ENCODE assay signal across 9 cellular contexts in genomic region chr19:5949792-5950305, GRCh38. TPM values are rescaled to one million over a fixed set of nuclear protein-coding genes. Genes with fewer than 3 reads are reported as not detected.
DNase-seq lines count a peak whose midpoint lies in the region; ATAC-seq, FAIRE-seq and TF ChIP-seq lines count a peak whose summit lies in the region.
"Had no signal": no experiment of that assay in that cellular context is flagged by ENCODE, and none has a peak within 500 bp of the region (broad histone marks: within the 10 kb centered on the region; RNA-seq: fewer than 3 reads in every experiment).

No MANE protein-coding gene starts in this region.

- CTCF ChIA-PET in AG04450 (lab: Charles Lee) (interaction anchor here (3.8 to 12.8 kb wide), 2 partner anchors 17 to 146 kb away, joined by 12 to 72 read pairs; no protein-coding TSS in a partner anchor), HepG2 (lab: Yijun Ruan, JAX; ENCODE audit: low intra/inter-chr PET ratio, low total read pairs) (no interaction called here)

- H3K79me2 ChIP-seq in HepG2 (ENCODE audit: insufficient read depth, low read length): peaks cover 94% of the 10 kb centered on the region

- no peak overlapping the region for H2AFZ ChIP-seq in HepG2 (ENCODE audit: low read length)

- ATAC-seq in HepG2 (no peak), HG02852 (IDR thresholded peaks at IDR 0.05; ENCODE audit: unreplicated experiment) (no peak)
- ATAC-seq: body of pancreas had no signal

- peaks cover 24% of the 10 kb centered on the region; the same call in 1 of the 2 replicates for H4K20me1 ChIP-seq in HepG2 (ENCODE audit: insufficient read depth, low read length)

- no peak overlapping the region for H3K4me2 ChIP-seq in HepG2 (ENCODE audit: low read depth, low read length)

- POLR2A ChIA-PET in AG04450 (lab: Yijun Ruan, JAX) (no interaction called here), HepG2 (lab: Yijun Ruan, JAX) (interaction anchor here (1.7 kb wide), 1 partner anchor 25 kb away, joined by 5 read pairs; no protein-coding TSS in a partner anchor)

- no peak for DNase-seq in AG04450 (ENCODE audit: low read depth, low spot score)
- peak; percentile 91 for DNase-seq in NCI-H510A (lab: John Stamatoyannopoulos, UW)
- DNase-seq in activated T-helper 1 cell treated with anti-CD3 and anti-CD28 coated beads, Interleukin-2, amount 50 U/mL, for 16 hours (ENCODE audit: low read depth in 1 of 2, low spot score in 1 of 2): peak; percentile 12 to 13
- DNase-seq in HepG2 (ENCODE audit: low spot score): no peak
- DNase-seq in GF-D8 (lab: John Stamatoyannopoulos, UW): no peak
- DNase-seq in AML-193 (lab: John Stamatoyannopoulos, UW): no peak
- DNase-seq in HAP-1 (ENCODE audit: low spot score in 2 of 2): no peak

- H3K27me3 ChIP-seq in AG04450 (ENCODE audit: control insufficient read depth, insufficient read depth, low read length) (no peaks in the 10 kb centered on the region), HepG2 (ENCODE audit: control insufficient read depth in 1 of 2, insufficient read depth in 2 of 2, low read length in 2 of 2) (no peaks in the 10 kb centered on the region), HAP-1 (ENCODE audit: low read depth) (no peaks in the 10 kb centered on the region)
- H3K27me3 ChIP-seq: body of pancreas had no signal

- H3K36me3 ChIP-seq in HepG2 (replicated peaks in 1 of 2; ENCODE audit: control insufficient read depth in 1 of 2, insufficient read depth in 2 of 2, low read length in 2 of 2): peaks cover 21 to 61% of the 10 kb centered on the region in 2 experiments
- H3K36me3 ChIP-seq in HAP-1 (replicated peaks): peaks cover 12% of the 10 kb centered on the region; the same call in 1 of the 2 replicates

- intact Hi-C loops in HepG2 (cut with micrococcal nuclease; ENCODE audit: unreplicated experiment): no loop called here

- WGBS in HepG2 (ENCODE audit: low lambda C conversion rate): 100% methylated on average over 12 of the region's 13 CpGs

- H3K27ac ChIP-seq in AG04450 (ENCODE audit: low read depth, low read length) (peak overlapping the region; percentile 11), HepG2 (ENCODE audit: extremely low read length, insufficient read depth, low read length) (no peak overlapping the region)
- H3K27ac ChIP-seq: body of pancreas had no signal

- TF ChIP-seq RAD21 in HepG2 (CRISPR knock-in tag; IDR thresholded peaks at IDR 0.05): no peak

- H3K9me3 ChIP-seq in AG04450 (ENCODE audit: control insufficient read depth, insufficient read depth, low read length) (no peaks in the 10 kb centered on the region), HepG2 (ENCODE audit: low read length) (no peaks in the 10 kb centered on the region), HAP-1 (no peaks in the 10 kb centered on the region)
- H3K9me3 ChIP-seq: body of pancreas had no signal

- BruUV-seq in HepG2 (replicated peaks; lab: Mats Ljungman, UMichigan): no TSS peak

- H3K4me1 ChIP-seq in HepG2 (ENCODE audit: insufficient read depth, low read length): peaks cover 36% of the 10 kb centered on the region
- H3K4me1 ChIP-seq in HAP-1: peaks cover 25% of the 10 kb centered on the region

- TF ChIP-seq CTCF in AG04450 (IDR thresholded peaks at IDR 0.05; ENCODE audit: low read depth, low read length) (no peak), HepG2 (CRISPR knock-in tag; IDR thresholded peaks at IDR 0.05) (no peak)

- no peak for TF ChIP-seq POLR2A in HepG2 (IDR thresholded peaks at IDR 0.05; ENCODE audit: insufficient read depth in 1 of 2, low read depth in 2 of 2, low read length in 2 of 2)

- H3K9ac ChIP-seq in HepG2 (ENCODE audit: insufficient read depth, low read depth, low read length): no peak overlapping the region

- in situ Hi-C loops in HepG2 (cut with HindIII; ENCODE audit: extremely low pct_ligation_motif_present, low pct_unique_long_range_greater_than_20kb) (loop anchor here (5.0 kb wide), 1 partner anchor 38 kb away; the partner anchor contains the start of gene CAPS), HAP-1 (cut with MboI; ENCODE audit: low sequenced_read_pairs) (no loop called here)

- FAIRE-seq in HepG2 (lab: Jason Lieb, UNC): no peak

- H3K4me3 ChIP-seq in AG04450 (ENCODE audit: low read depth, low read length) (no peak overlapping the region), HepG2 (replicated peaks in 1 of 3; ENCODE audit: insufficient read depth in 1 of 3, low read depth in 2 of 3, low read length in 3 of 3) (no peak overlapping the region), HAP-1 (no peak overlapping the region)
- H3K4me3 ChIP-seq: body of pancreas had no signal

- TF ChIP-seq EP300 in HepG2 (IDR thresholded peaks at IDR 0.05; ENCODE audit: low read depth in 2 of 2, low read length in 2 of 2) (no peak), HepG2 (CRISPR knock-in tag; IDR thresholded peaks at IDR 0.05; ENCODE audit: borderline replicate concordance) (no peak)

RNA-seq across cellular contexts. Expression of gene RANBP3, which starts 28.1 kb away (rescaled TPM):
- polyA plus RNA-seq in AG04450 (2011; rRNA removed) (62.6 and 81.9 TPM in 2 replicates), HepG2 (2011; rRNA removed) (149 and 151 TPM in 2 replicates)
- polyA minus RNA-seq in AG04450 (2011; rRNA and poly(A)+ RNA removed): 45.8 and 76.4 TPM in 2 replicates
- 37.2 and 39.5 TPM in 2 replicates for total RNA-seq in HepG2 (2016; rRNA removed; fragmentation: Illumina TruSeq; extraction: Trizol)
- 15.1 and 18.2 TPM in 2 replicates for total RNA-seq in HepG2 (2016; cell fraction: cytosol; rRNA removed; fragmentation: Illumina TruSeq; extraction: Trizol; ENCODE audit: low read depth)
- 27.1 and 40.8 TPM in 2 replicates for total RNA-seq in HepG2 (2016; cell fraction: insoluble cytoplasmic fraction; rRNA removed; fragmentation: Illumina TruSeq; extraction: Trizol)
- total RNA-seq in HepG2 (2016; cell fraction: membrane; rRNA removed; fragmentation: Illumina TruSeq; extraction: Trizol): 19.4 and 20.4 TPM in 2 replicates
- 47.7 and 56.8 TPM in 2 replicates for total RNA-seq in HepG2 (2016; cell fraction: nucleus; rRNA removed; fragmentation: Illumina TruSeq; extraction: Trizol)
- polyA plus RNA-seq in HepG2 (2011; cell fraction: cytosol; rRNA removed): 91.7 and 149 TPM in 2 replicates
- polyA plus RNA-seq in HepG2 (2011; cell fraction: nucleus; rRNA removed): 233 and 293 TPM in 2 replicates
- 62.1 and 64.6 TPM in 2 replicates for polyA plus RNA-seq in HepG2 (2012)
- 10.3 and 11.7 TPM in 2 replicates for polyA plus RNA-seq in HepG2 (2016; cell fraction: cytosol; fragmentation: Illumina TruSeq; extraction: Trizol; ENCODE audit: low read depth)
- 53.5 and 62.0 TPM in 2 replicates for polyA plus RNA-seq in HepG2 (2016; cell fraction: insoluble cytoplasmic fraction; fragmentation: Illumina TruSeq; extraction: Trizol; ENCODE audit: low read depth)
- polyA plus RNA-seq in HepG2 (2016; cell fraction: membrane; fragmentation: Illumina TruSeq; extraction: Trizol; ENCODE audit: low read depth): 18.2 and 24.3 TPM in 2 replicates
- 127 and 170 TPM in 2 replicates for polyA plus RNA-seq in HepG2 (2016; cell fraction: nucleus; fragmentation: Illumina TruSeq; extraction: Trizol; ENCODE audit: insufficient read depth, low read depth)
- 43.2 and 193 TPM in 2 replicates for polyA minus RNA-seq in HepG2 (2011; rRNA and poly(A)+ RNA removed; ENCODE audit: low replicate concordance)
- 76.9 and 86.6 TPM in 2 replicates for polyA minus RNA-seq in HepG2 (2011; cell fraction: cytosol; rRNA and poly(A)+ RNA removed)
- 74.3 and 80.3 TPM in 2 replicates for polyA minus RNA-seq in HepG2 (2011; cell fraction: nucleus; rRNA and poly(A)+ RNA removed)

RNA-seq across cellular contexts. Expression of gene CAPS, which starts 35.8 kb away (rescaled TPM):
- 2.7 and 2.8 TPM in 2 replicates for polyA plus RNA-seq in AG04450 (2011; rRNA removed)
- 0.83 and 1.2 TPM in 2 replicates for polyA minus RNA-seq in AG04450 (2011; rRNA and poly(A)+ RNA removed)
- total RNA-seq in HepG2 (2016; rRNA removed; fragmentation: Illumina TruSeq; extraction: Trizol): 1.7 and 3.1 TPM in 2 replicates
- 0.40 and 0.53 TPM in 2 replicates for total RNA-seq in HepG2 (2016; cell fraction: cytosol; rRNA removed; fragmentation: Illumina TruSeq; extraction: Trizol; ENCODE audit: low read depth)
- 1.1 and 3.0 TPM in 2 replicates for total RNA-seq in HepG2 (2016; cell fraction: insoluble cytoplasmic fraction; rRNA removed; fragmentation: Illumina TruSeq; extraction: Trizol)
- 1.2 and 1.4 TPM in 2 replicates for total RNA-seq in HepG2 (2016; cell fraction: membrane; rRNA removed; fragmentation: Illumina TruSeq; extraction: Trizol)
- 2.6 and 2.9 TPM in 2 replicates for total RNA-seq in HepG2 (2016; cell fraction: nucleus; rRNA removed; fragmentation: Illumina TruSeq; extraction: Trizol)
- polyA plus RNA-seq in HepG2 (2011; rRNA removed): 3.1 and 4.5 TPM in 2 replicates
- 2.9 and 3.5 TPM in 2 replicates for polyA plus RNA-seq in HepG2 (2011; cell fraction: cytosol; rRNA removed)
- polyA plus RNA-seq in HepG2 (2011; cell fraction: nucleus; rRNA removed): 19.5 and 22.9 TPM in 2 replicates
- 1.8 and 1.9 TPM in 2 replicates for polyA plus RNA-seq in HepG2 (2012)
- 0.40 and 0.43 TPM in 2 replicates for polyA plus RNA-seq in HepG2 (2016; cell fraction: cytosol; fragmentation: Illumina TruSeq; extraction: Trizol; ENCODE audit: low read depth)
- polyA plus RNA-seq in HepG2 (2016; cell fraction: insoluble cytoplasmic fraction; fragmentation: Illumina TruSeq; extraction: Trizol; ENCODE audit: low read depth): 1.1 and 1.4 TPM in 2 replicates
- polyA plus RNA-seq in HepG2 (2016; cell fraction: membrane; fragmentation: Illumina TruSeq; extraction: Trizol; ENCODE audit: low read depth): 0.61 and 0.87 TPM in 2 replicates
- 10.1 and 13.8 TPM in 2 replicates for polyA plus RNA-seq in HepG2 (2016; cell fraction: nucleus; fragmentation: Illumina TruSeq; extraction: Trizol; ENCODE audit: insufficient read depth, low read depth)
- polyA minus RNA-seq in HepG2 (2011; rRNA and poly(A)+ RNA removed; ENCODE audit: low replicate concordance): 0.28 and 3.1 TPM in 2 replicates
- polyA minus RNA-seq in HepG2 (2011; cell fraction: cytosol; rRNA and poly(A)+ RNA removed): 0.40 and 1.1 TPM in 2 replicates
- polyA minus RNA-seq in HepG2 (2011; cell fraction: nucleus; rRNA and poly(A)+ RNA removed): 3.0 and 3.1 TPM in 2 replicates

RNA-seq across cellular contexts. Expression of gene VMAC, which starts 45.2 kb away (rescaled TPM):
- polyA plus RNA-seq in AG04450 (2011; rRNA removed) (2.5 and 2.6 TPM in 2 replicates), HepG2 (2011; rRNA removed) (2.4 and 3.1 TPM in 2 replicates)
- 2.1 TPM in 2 replicates for polyA minus RNA-seq in AG04450 (2011; rRNA and poly(A)+ RNA removed)
- 1.2 and 2.4 TPM in 2 replicates for total RNA-seq in HepG2 (2016; rRNA removed; fragmentation: Illumina TruSeq; extraction: Trizol)
- 1.2 and 2.0 TPM in 2 replicates for total RNA-seq in HepG2 (2016; cell fraction: cytosol; rRNA removed; fragmentation: Illumina TruSeq; extraction: Trizol; ENCODE audit: low read depth)
- total RNA-seq in HepG2 (2016; cell fraction: insoluble cytoplasmic fraction; rRNA removed; fragmentation: Illumina TruSeq; extraction: Trizol): 1.1 and 2.6 TPM in 2 replicates
- total RNA-seq in HepG2 (2016; cell fraction: membrane; rRNA removed; fragmentation: Illumina TruSeq; extraction: Trizol): 1.6 and 2.0 TPM in 2 replicates
- total RNA-seq in HepG2 (2016; cell fraction: nucleus; rRNA removed; fragmentation: Illumina TruSeq; extraction: Trizol): 2.4 and 2.8 TPM in 2 replicates
- 1.3 and 1.9 TPM in 2 replicates for polyA plus RNA-seq in HepG2 (2011; cell fraction: cytosol; rRNA removed)
- polyA plus RNA-seq in HepG2 (2011; cell fraction: nucleus; rRNA removed): 12.9 and 13.7 TPM in 2 replicates
- 0.61 and 1.0 TPM in 2 replicates for polyA plus RNA-seq in HepG2 (2012)
- polyA plus RNA-seq in HepG2 (2016; cell fraction: cytosol; fragmentation: Illumina TruSeq; extraction: Trizol; ENCODE audit: low read depth): 0.49 and 0.65 TPM in 2 replicates
- 0.78 and 1.4 TPM in 2 replicates for polyA plus RNA-seq in HepG2 (2016; cell fraction: insoluble cytoplasmic fraction; fragmentation: Illumina TruSeq; extraction: Trizol; ENCODE audit: low read depth)
- 0.82 and 0.91 TPM in 2 replicates for polyA plus RNA-seq in HepG2 (2016; cell fraction: membrane; fragmentation: Illumina TruSeq; extraction: Trizol; ENCODE audit: low read depth)
- polyA plus RNA-seq in HepG2 (2016; cell fraction: nucleus; fragmentation: Illumina TruSeq; extraction: Trizol; ENCODE audit: insufficient read depth, low read depth): 4.8 and 5.0 TPM in 2 replicates
- 0.33 and 2.8 TPM in 2 replicates for polyA minus RNA-seq in HepG2 (2011; rRNA and poly(A)+ RNA removed; ENCODE audit: low replicate concordance)
- 0.59 and 1.2 TPM in 2 replicates for polyA minus RNA-seq in HepG2 (2011; cell fraction: cytosol; rRNA and poly(A)+ RNA removed)
- 3.7 and 4.2 TPM in 2 replicates for polyA minus RNA-seq in HepG2 (2011; cell fraction: nucleus; rRNA and poly(A)+ RNA removed)

RNA-seq across cellular contexts. Expression of gene NDUFA11, which starts 46.3 kb away (rescaled TPM):
- 168 and 272 TPM in 2 replicates for polyA plus RNA-seq in AG04450 (2011; rRNA removed)
- 14.4 and 26.5 TPM in 2 replicates for polyA minus RNA-seq in AG04450 (2011; rRNA and poly(A)+ RNA removed)
- total RNA-seq in HepG2 (2016; rRNA removed; fragmentation: Illumina TruSeq; extraction: Trizol): 378 and 396 TPM in 2 replicates
- 206 and 277 TPM in 2 replicates for total RNA-seq in HepG2 (2016; cell fraction: cytosol; rRNA removed; fragmentation: Illumina TruSeq; extraction: Trizol; ENCODE audit: low read depth)
- 384 and 456 TPM in 2 replicates for total RNA-seq in HepG2 (2016; cell fraction: insoluble cytoplasmic fraction; rRNA removed; fragmentation: Illumina TruSeq; extraction: Trizol)
- total RNA-seq in HepG2 (2016; cell fraction: membrane; rRNA removed; fragmentation: Illumina TruSeq; extraction: Trizol): 192 and 280 TPM in 2 replicates
- total RNA-seq in HepG2 (2016; cell fraction: nucleus; rRNA removed; fragmentation: Illumina TruSeq; extraction: Trizol): 124 and 130 TPM in 2 replicates
- 286 and 302 TPM in 2 replicates for polyA plus RNA-seq in HepG2 (2011; rRNA removed)
- polyA plus RNA-seq in HepG2 (2011; cell fraction: cytosol; rRNA removed): 407 and 879 TPM in 2 replicates
- polyA plus RNA-seq in HepG2 (2011; cell fraction: nucleus; rRNA removed): 341 and 384 TPM in 2 replicates
- 182 and 188 TPM in 2 replicates for polyA plus RNA-seq in HepG2 (2012)
- 245 and 314 TPM in 2 replicates for polyA plus RNA-seq in HepG2 (2016; cell fraction: cytosol; fragmentation: Illumina TruSeq; extraction: Trizol; ENCODE audit: low read depth)
- 420 and 459 TPM in 2 replicates for polyA plus RNA-seq in HepG2 (2016; cell fraction: insoluble cytoplasmic fraction; fragmentation: Illumina TruSeq; extraction: Trizol; ENCODE audit: low read depth)
- polyA plus RNA-seq in HepG2 (2016; cell fraction: membrane; fragmentation: Illumina TruSeq; extraction: Trizol; ENCODE audit: low read depth): 204 and 246 TPM in 2 replicates
- 232 and 235 TPM in 2 replicates for polyA plus RNA-seq in HepG2 (2016; cell fraction: nucleus; fragmentation: Illumina TruSeq; extraction: Trizol; ENCODE audit: insufficient read depth, low read depth)
- polyA minus RNA-seq in HepG2 (2011; rRNA and poly(A)+ RNA removed; ENCODE audit: low replicate concordance): 32.1 and 88.3 TPM in 2 replicates
- 38.6 and 41.0 TPM in 2 replicates for polyA minus RNA-seq in HepG2 (2011; cell fraction: cytosol; rRNA and poly(A)+ RNA removed)
- 16.5 and 21.2 TPM in 2 replicates for polyA minus RNA-seq in HepG2 (2011; cell fraction: nucleus; rRNA and poly(A)+ RNA removed)

Comparison
In these comparisons a context has a peak if more than half of its experiments do, and no peak if none do; other contexts are left out.
1. DNase-seq: peak in NCI-H510A (single experiment) and activated T-helper 1 cell treated with anti-CD3 and anti-CD28 coated beads, Interleukin-2, amount 50 U/mL, for 16 hours (2 of 2); none in AG04450 (single experiment), HepG2 (single experiment), GF-D8 (single experiment), AML-193 (0 of 2) and HAP-1 (0 of 2).